8 cellular contexts compared by ENCODE assay signal in the genomic region with DNA sequence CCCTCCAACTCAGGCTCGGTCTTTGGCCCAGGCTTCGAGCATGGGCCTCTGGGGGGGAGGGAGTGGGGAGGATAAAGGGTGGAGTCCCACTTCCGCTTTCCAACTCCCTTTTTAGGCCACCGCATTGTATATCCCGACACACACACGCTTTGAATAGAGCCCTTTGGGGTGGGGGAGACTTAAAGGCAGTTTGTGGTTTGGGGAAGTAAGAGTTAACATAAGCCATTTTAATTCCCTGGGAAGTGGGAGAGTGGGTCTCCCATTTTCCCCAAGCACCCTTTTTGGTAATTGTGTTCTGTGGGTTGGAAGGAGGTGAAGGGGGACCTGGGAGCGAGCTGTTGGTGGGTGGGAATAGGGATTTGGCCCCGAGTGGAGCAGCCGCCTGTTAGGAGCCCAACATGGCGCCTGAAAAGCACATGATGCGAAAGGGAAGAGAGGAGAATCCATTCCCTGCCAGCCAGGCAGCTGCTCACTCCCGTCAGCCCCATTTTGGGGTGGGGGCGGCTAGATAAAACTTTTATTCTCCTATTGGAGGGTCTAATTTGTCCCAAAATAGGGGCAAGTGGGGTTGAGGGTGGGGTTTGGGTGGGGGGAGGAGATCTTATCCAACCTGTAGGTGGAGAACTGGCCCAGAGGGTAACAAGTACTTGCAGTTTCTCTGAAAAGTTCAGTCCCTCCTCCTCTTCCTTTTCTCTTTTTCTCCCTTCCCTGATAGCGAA. TPM values are rescaled to one million over a fixed set of nuclear protein-coding genes. Genes with fewer than 3 reads are reported as not detected.
DNase-seq lines count a peak whose midpoint lies in the region; ATAC-seq and TF ChIP-seq lines count a peak whose summit lies in the region.

No MANE protein-coding gene starts in this region.

- ATAC-seq in activated B cell treated with CpG ODN at 0.5 μM for 24 hours (ENCODE audit: low read depth): no peak
- ATAC-seq in GM18520 (IDR thresholded peaks at IDR 0.05; ENCODE audit: unreplicated experiment): no peak

- DNase-seq in DMS 273 (lab: John Stamatoyannopoulos, UW; ENCODE audit: unreplicated experiment): peak; percentile 71
- no peak for DNase-seq in DMS 273 treated with DMSO at 0.1 percent for 48 hours (lab: John Stamatoyannopoulos, UW)
- peak; percentile 23 for DNase-seq in NCI-H1694 treated with DMSO at 0.1 percent for 48 hours (lab: John Stamatoyannopoulos, UW)
- peak; percentile 43 for DNase-seq in activated B cell treated with CpG ODN at 0.5 μM for 24 hours
- peak; percentile 41 for DNase-seq in cerebellum (ENCODE audit: low spot score)
- peak; percentile 53 for DNase-seq in kidney tubule cell (ENCODE audit: low spot score)
- DNase-seq in stimulated activated CD4-positive, alpha-beta T cell treated with anti-CD3 and anti-CD28 coated beads, Interleukin-1b, Interleukin-23, amount 100 ng/mL, for 24 hours (ENCODE audit: low read depth in 4 of 4, low spot score in 1 of 4): peak; percentile 22 to 48 (median 29)

- H3K36me3 Mint-ChIP-seq in activated B cell treated with CpG ODN at 0.5 μM for 24 hours (ENCODE audit: low read depth): peaks cover 53% of the 10 kb centered on the region

- POLR2A ChIA-PET in activated B cell treated with CpG ODN at 0.5 μM for 24 hours (lab: Charles Lee): interaction anchor here (0.6 to 6.4 kb wide), 19 partner anchors 10 to 258 kb away, joined by 3 to 129 read pairs (median 10); a partner anchor contains a TSS

- peak overlapping the region; percentile 100 for H3K4me3 Mint-ChIP-seq in activated B cell treated with CpG ODN at 0.5 μM for 24 hours

- TF ChIP-seq CTCF in activated B cell treated with CpG ODN at 0.5 μM for 24 hours (IDR thresholded peaks at IDR 0.05): no peak

- no peaks in the 10 kb centered on the region for H3K9me3 Mint-ChIP-seq in activated B cell treated with CpG ODN at 0.5 μM for 24 hours

- H3K27me3 Mint-ChIP-seq in activated B cell treated with CpG ODN at 0.5 μM for 24 hours: no peaks in the 10 kb centered on the region

- peaks cover 49% of the 10 kb centered on the region for H3K4me1 Mint-ChIP-seq in activated B cell treated with CpG ODN at 0.5 μM for 24 hours

- intact Hi-C loops in activated B cell treated with CpG ODN at 0.5 μM for 24 hours (cut with micrococcal nuclease): loop anchor here (1.0 to 2.0 kb wide), 5 partner anchors 15 to 231 kb away; a partner anchor contains a TSS

- CTCF ChIA-PET in activated B cell treated with CpG ODN at 0.5 μM for 24 hours (lab: Charles Lee): interaction anchor here (0.6 to 1.7 kb wide), 4 partner anchors 84 to 256 kb away, joined by 3 to 5 read pairs (median 4); a partner anchor contains a TSS

- H3K27ac Mint-ChIP-seq in activated B cell treated with CpG ODN at 0.5 μM for 24 hours: peak overlapping the region; percentile 100

RNA-seq across cellular contexts. Expression of a gene that starts 1.0 kb away (rescaled TPM):
- total RNA-seq in activated B cell treated with CpG ODN at 0.5 μM for 24 hours (105 and 123 TPM in 2 replicates), cerebellum (75.7 TPM)

RNA-seq across cellular contexts. Expression of a gene that starts 35.6 kb away (rescaled TPM):
- total RNA-seq in activated B cell treated with CpG ODN at 0.5 μM for 24 hours (6.6 and 7.4 TPM in 2 replicates), cerebellum (9.3 TPM)
